8 cellular contexts compared by ENCODE assay signal in genomic region chr12:14256139-14256538, GRCh38.
DNase-seq lines count a peak whose midpoint lies in the region; ATAC-seq and TF ChIP-seq lines count a peak whose summit lies in the region.

No MANE protein-coding gene starts in this region.

- TF ChIP-seq POLR2A in esophagus muscularis mucosa (IDR thresholded peaks at IDR 0.05; ENCODE audit: low read depth): no peak

- H3K9me3 Mint-ChIP-seq in HFFc6 (peaks cover 18% of the 10 kb centered on the region), Caco-2 (ENCODE audit: unreplicated experiment) (peaks cover 54% of the 10 kb centered on the region)

- peak overlapping the region; percentile 99 for H3K27ac Mint-ChIP-seq in HFFc6
- no peak overlapping the region for H3K27ac Mint-ChIP-seq in Caco-2 (ENCODE audit: unreplicated experiment)

- TF ChIP-seq CTCF in HFFc6 (IDR thresholded peaks at IDR 0.05): no peak
- TF ChIP-seq CTCF in esophagus muscularis mucosa (IDR thresholded peaks at IDR 0.05): no peak
- TF ChIP-seq CTCF in Caco-2 (IDR thresholded peaks at IDR 0.05; ENCODE audit: insufficient read depth in 1 of 2, low read depth in 1 of 2, low read length in 1 of 2, severe bottlenecking in 1 of 2, unreplicated experiment in 1 of 2): no peak

- H3K4me1 ChIP-seq in esophagus muscularis mucosa (peaks cover 35 to 56% (median 49%) of the 10 kb centered on the region in 4 donors), Caco-2 (peaks cover 19% of the 10 kb centered on the region)

- peak overlapping the region; percentile 82 to 87 (median 86) for H3K27ac ChIP-seq in esophagus muscularis mucosa (replicated peaks in 1 of 4)

- CTCF ChIA-PET in Caco-2 (lab: Charles Lee): interaction anchor here (1.0 kb wide), 1 partner anchor 198 kb away, joined by 3 read pairs; no protein-coding TSS in a partner anchor

- peaks cover 0 to 5% (median 0%) of the 10 kb centered on the region in 4 donors for H3K9me3 ChIP-seq in esophagus muscularis mucosa
- peaks cover 42% of the 10 kb centered on the region for H3K9me3 ChIP-seq in Caco-2

- H3K4me1 Mint-ChIP-seq in HFFc6 (ENCODE audit: low read depth) (peaks cover 67% of the 10 kb centered on the region), Caco-2 (ENCODE audit: low read depth, unreplicated experiment) (peaks cover 12% of the 10 kb centered on the region)

- H3K36me3 Mint-ChIP-seq in HFFc6 (ENCODE audit: low read depth): peaks cover 21% of the 10 kb centered on the region
- peaks cover 11% of the 10 kb centered on the region for H3K36me3 Mint-ChIP-seq in Caco-2 (ENCODE audit: insufficient read depth, unreplicated experiment)

- in situ Hi-C loops in ACHN (cut with HindIII; ENCODE audit: low pct_ligation_motif_present, low pct_unique_long_range_greater_than_20kb, low sequenced_read_pairs): no loop called here

- ATAC-seq in left colon (no peak), GM19397 (IDR thresholded peaks at IDR 0.05; ENCODE audit: unreplicated experiment) (no peak)

- POLR2A ChIA-PET in Caco-2 (lab: Charles Lee): no interaction called here

- no peak for TF ChIP-seq EP300 in esophagus muscularis mucosa (IDR thresholded peaks at IDR 0.05)

- DNase-seq in HFFc6 (peak; percentile 36), esophagus muscularis mucosa (ENCODE audit: extremely low spot score) (no peak), left colon (no peak), Caco-2 (no peak), ACHN (no peak)
- peak; percentile 15 for DNase-seq in activated CD4-positive, alpha-beta T cell treated with anti-CD3 and anti-CD28 coated beads for 1 hour
- DNase-seq in stimulated activated CD4-positive, alpha-beta T cell treated with anti-CD3 and anti-CD28 coated beads, Interleukin-4, amount 100 ng/mL, for 24 hours: peak; percentile 52

- intact Hi-C loops in esophagus muscularis mucosa (cut with DNase I) (loop anchor here (5.0 kb wide), 2 partner anchors 111 to 161 kb away; partner anchors contain the start of gene ATF7IP), left colon (cut with DNase I, micrococcal nuclease) (loop anchor here in 1 of 2 donors (10.0 kb wide), 1 partner anchor 159 kb away; no protein-coding TSS in a partner anchor), Caco-2 (cut with micrococcal nuclease; ENCODE audit: unreplicated experiment) (loop anchor here (1.0 to 5.0 kb wide), 2 partner anchors 111 to 198 kb away; partner anchors contain the start of gene ATF7IP)

- H3K27me3 ChIP-seq in esophagus muscularis mucosa (no peaks in the 10 kb centered on the region), Caco-2 (replicated peaks; ENCODE audit: control insufficient read depth, insufficient read depth, low read length) (no peaks in the 10 kb centered on the region)

- no peak overlapping the region for H3K4me3 ChIP-seq in esophagus muscularis mucosa
- H3K4me3 ChIP-seq in Caco-2 (ENCODE audit: low read depth, low read length): no peak overlapping the region

- no peaks in the 10 kb centered on the region for H3K36me3 ChIP-seq in esophagus muscularis mucosa
- H3K36me3 ChIP-seq in Caco-2 (ENCODE audit: control insufficient read depth, insufficient read depth, low read length): no peaks in the 10 kb centered on the region

- BruUV-seq in Caco-2 (replicated peaks; lab: Mats Ljungman, UMichigan): no TSS peak

- H3K27me3 Mint-ChIP-seq in HFFc6 (ENCODE audit: insufficient read depth) (peaks cover 3% of the 10 kb centered on the region; the same call in 1 of the 2 replicates), Caco-2 (ENCODE audit: insufficient read depth, unreplicated experiment) (no peaks in the 10 kb centered on the region)

- H3K4me3 Mint-ChIP-seq in HFFc6 (peak overlapping the region; percentile 74), Caco-2 (ENCODE audit: unreplicated experiment) (no peak overlapping the region)

- 54% methylated on average over 6 of the region's 6 CpGs for WGBS in esophagus muscularis mucosa

Comparison
In these comparisons a context has a peak if more than half of its experiments do, and no peak if none do; other contexts are left out.
1. DNase-seq: peak in HFFc6 (single experiment), activated CD4-positive, alpha-beta T cell treated with anti-CD3 and anti-CD28 coated beads for 1 hour (single experiment) and stimulated activated CD4-positive, alpha-beta T cell treated with anti-CD3 and anti-CD28 coated beads, Interleukin-4, amount 100 ng/mL, for 24 hours (single experiment); none in esophagus muscularis mucosa (single experiment), left colon (0 of 2), Caco-2 (0 of 2) and ACHN (single experiment).